In the genomic region with DNA sequence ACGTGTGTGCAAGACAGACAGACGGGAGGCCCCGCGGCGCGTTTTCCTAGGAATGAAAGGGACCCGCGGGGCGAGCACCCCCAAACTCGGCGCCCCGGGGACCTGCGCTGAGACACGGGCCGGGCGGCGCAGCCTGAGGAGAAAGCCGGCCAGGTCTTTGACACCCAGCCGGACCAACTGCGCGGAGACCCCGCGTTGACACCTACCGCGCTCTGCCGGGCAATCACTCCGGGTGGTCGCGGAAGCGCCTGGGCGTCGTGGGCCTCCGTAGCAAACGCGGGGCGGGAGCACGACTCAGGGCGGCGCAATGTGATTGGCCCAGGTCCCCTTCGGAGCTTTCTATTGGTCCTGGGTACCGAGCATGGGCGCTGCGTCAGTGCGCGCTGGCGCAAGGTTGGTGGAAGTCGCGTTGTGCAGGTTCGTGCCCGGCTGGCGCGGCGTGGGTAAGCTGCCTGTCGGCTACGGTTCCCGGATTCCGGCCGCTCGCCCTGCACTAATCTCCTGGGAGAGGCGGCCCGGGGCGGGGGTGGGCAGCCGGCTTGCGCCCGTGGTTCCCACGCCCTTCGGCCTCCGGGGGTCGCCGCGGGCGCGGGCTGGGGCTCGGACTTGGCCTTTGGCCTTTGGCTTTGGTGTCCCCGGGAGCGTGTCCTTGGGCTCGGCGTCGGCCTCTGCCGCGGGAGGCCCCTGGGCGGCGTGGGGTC, we compare ENCODE assay signal across 8 cellular contexts. TPM values are rescaled to one million over a fixed set of nuclear protein-coding genes. Genes with fewer than 3 reads are reported as not detected.
DNase-seq lines count a peak whose midpoint lies in the region; ATAC-seq and TF ChIP-seq lines count a peak whose summit lies in the region.

A gene with protein sequence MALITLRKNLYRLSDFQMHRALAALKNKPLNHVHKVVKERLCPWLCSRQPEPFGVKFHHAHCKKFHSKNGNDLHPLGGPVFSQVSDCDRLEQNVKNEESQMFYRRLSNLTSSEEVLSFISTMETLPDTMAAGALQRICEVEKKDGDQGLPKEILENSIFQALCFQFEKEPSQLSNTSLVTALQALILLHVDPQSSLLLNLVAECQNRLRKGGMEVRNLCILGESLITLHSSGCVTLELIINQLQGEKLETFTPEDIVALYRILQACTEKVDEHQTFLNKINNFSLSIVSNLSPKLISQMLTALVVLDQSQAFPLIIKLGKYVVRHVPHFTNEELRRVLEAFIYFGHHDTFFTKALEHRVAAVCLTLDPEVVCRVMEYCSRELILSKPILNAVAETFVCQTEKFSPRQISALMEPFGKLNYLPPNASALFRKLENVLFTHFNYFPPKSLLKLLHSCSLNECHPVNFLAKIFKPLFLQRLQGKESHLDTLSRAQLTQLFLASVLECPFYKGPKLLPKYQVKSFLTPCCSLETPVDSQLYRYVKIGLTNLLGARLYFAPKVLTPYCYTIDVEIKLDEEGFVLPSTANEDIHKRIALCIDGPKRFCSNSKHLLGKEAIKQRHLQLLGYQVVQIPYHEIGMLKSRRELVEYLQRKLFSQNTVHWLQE (minus strand): TSS at position 259 of the 701 bp plus-strand sequence. CDS start 948 bp downstream, outside the sequence.
A gene (plus strand): TSS at position 376 of the 701 bp plus-strand sequence. CDS start 1,647 bp downstream, outside the sequence.

- peaks cover 8% of the 10 kb centered on the region for H3K36me3 Mint-ChIP-seq in WTC11

- H3K27me3 Mint-ChIP-seq in WTC11 (ENCODE audit: low read depth), result no peaks in the 10 kb centered on the region

- H3K4me3 ChIP-seq in AG04450 (ENCODE audit: low read depth, low read length) (peak within 1 kb of the TSS; percentile 85), cardiac fibroblast (replicated peaks in 1 of 2; ENCODE audit: low read depth in 2 of 2, low read length in 2 of 2) (peak within 1 kb of the TSS; percentile 81 to 91)

- H3K27me3 ChIP-seq in AG04450 (ENCODE audit: control insufficient read depth, insufficient read depth, low read length), result no peaks in the 10 kb centered on the region

- H3K4me1 Mint-ChIP-seq in WTC11, result peaks cover 16% of the 10 kb centered on the region

- peaks cover 3% of the 10 kb centered on the region; the same call in 1 of the 2 replicates for H3K9me3 ChIP-seq in AG04450 (ENCODE audit: control insufficient read depth, insufficient read depth, low read length)

- TF ChIP-seq CTCF in AG04450 (IDR thresholded peaks at IDR 0.05; ENCODE audit: low read depth, low read length) (no peak), WTC11 (IDR thresholded peaks at IDR 0.05) (no peak), cardiac fibroblast (IDR thresholded peaks at IDR 0.05; ENCODE audit: low read depth, low read length) (no peak)

- H3K4me3 Mint-ChIP-seq in WTC11, result peak within 1 kb of the TSS; percentile 84

- H3K27ac ChIP-seq in AG04450 (ENCODE audit: low read depth, low read length), result no peak within 1 kb of the TSS

- ATAC-seq in GM18909 (IDR thresholded peaks at IDR 0.05; ENCODE audit: poor library complexity, unreplicated experiment) (peak; percentile 98), HG03175 (IDR thresholded peaks at IDR 0.05; ENCODE audit: unreplicated experiment) (peak; percentile 98), WTC11 (peak; percentile 100)

- H3K9me3 Mint-ChIP-seq in WTC11, result no peaks in the 10 kb centered on the region

- DNase-seq in AG04450 (ENCODE audit: low read depth, low spot score) (peak; percentile 81), NCI-H226 (peak; percentile 93), WTC11 (ENCODE audit: low spot score) (peak; percentile 83), cardiac fibroblast (ENCODE audit: low read depth in 2 of 2) (peak; percentile 92 to 93), inferior parietal cortex (ENCODE audit: extremely low spot score) (peak; percentile 96)
- DNase-seq in stimulated activated CD4-positive, alpha-beta T cell treated with anti-CD3 and anti-CD28 coated beads, Interleukin-12 subunit alpha, Interleukin-12 subunit beta, amount 100 ng/mL, for 24 hours (ENCODE audit: low read depth in 2 of 2), result peak; percentile 79 to 83

- POLR2A ChIA-PET in AG04450 (lab: Yijun Ruan, JAX), result interaction anchor here (1.0 kb wide), 2 partner anchors 18 kb away, joined by 3 to 5 read pairs; a partner anchor contains a TSS
- POLR2A ChIA-PET in WTC11 (lab: Charles Lee), result interaction anchor here (0.9 to 1.5 kb wide), 2 partner anchors 12 to 18 kb away, joined by 3 to 4 read pairs; a partner anchor contains a TSS

- H3K27ac Mint-ChIP-seq in WTC11, result no peak within 1 kb of the TSS; the same call in 1 of the 2 replicates

- CTCF ChIA-PET in AG04450 (lab: Charles Lee), result interaction anchor here (1.0 to 12.9 kb wide), 4 partner anchors 8 to 53 kb away, joined by 3 to 102 read pairs (median 3); a partner anchor contains a TSS
- CTCF ChIA-PET in WTC11 (lab: Charles Lee), result interaction anchor here (0.6 to 2.6 kb wide), 12 partner anchors 11 to 1049 kb away, joined by 3 to 12 read pairs (median 4); a partner anchor contains a TSS

TF ChIP-seq in WTC11, 78 proteins besides CTCF, POLR2A, EP300 and RAD21 (continues in another document):
- TF ChIP-seq ZNF423 (CRISPR knock-in tag; IDR thresholded peaks at IDR 0.05), result peak; percentile 96
- TF ChIP-seq ESRRA (CRISPR knock-in tag; IDR thresholded peaks at IDR 0.05; ENCODE audit: borderline replicate concordance), result peak; percentile 33; the same call in 1 of the 2 replicates
- TF ChIP-seq ATF1 (CRISPR knock-in tag; IDR thresholded peaks at IDR 0.05), result 0 out of 2 replicates have a peak, but pooled peaks have one; percentile 22
- peak; percentile 93 for TF ChIP-seq FOXK1 (CRISPR knock-in tag; IDR thresholded peaks at IDR 0.05)
- TF ChIP-seq FOXP1 (CRISPR knock-in tag; IDR thresholded peaks at IDR 0.05; ENCODE audit: borderline replicate concordance), result peak; percentile 32; the same call in 1 of the 2 replicates
- TF ChIP-seq NFYB (CRISPR knock-in tag; conservative IDR thresholded peaks at IDR 0.05; ENCODE audit: low read depth), result peak; percentile 92
- TF ChIP-seq TEAD1 (CRISPR knock-in tag; IDR thresholded peaks at IDR 0.05), result peak; percentile 73; the same call in 1 of the 2 replicates
- TF ChIP-seq, protein P1, sequence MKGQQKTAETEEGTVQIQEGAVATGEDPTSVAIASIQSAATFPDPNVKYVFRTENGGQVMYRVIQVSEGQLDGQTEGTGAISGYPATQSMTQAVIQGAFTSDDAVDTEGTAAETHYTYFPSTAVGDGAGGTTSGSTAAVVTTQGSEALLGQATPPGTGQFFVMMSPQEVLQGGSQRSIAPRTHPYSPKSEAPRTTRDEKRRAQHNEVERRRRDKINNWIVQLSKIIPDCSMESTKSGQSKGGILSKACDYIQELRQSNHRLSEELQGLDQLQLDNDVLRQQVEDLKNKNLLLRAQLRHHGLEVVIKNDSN (CRISPR knock-in tag; IDR thresholded peaks at IDR 0.05), result 0 out of 2 replicates have a peak, but pooled peaks have one; percentile 25
- TF ChIP-seq TP53 (CRISPR knock-in tag; IDR thresholded peaks at IDR 0.05), result no peak
- TF ChIP-seq MYBL2 (CRISPR knock-in tag; IDR thresholded peaks at IDR 0.05), result peak; percentile 39; the same call in 1 of the 2 replicates
- TF ChIP-seq, protein P2, sequence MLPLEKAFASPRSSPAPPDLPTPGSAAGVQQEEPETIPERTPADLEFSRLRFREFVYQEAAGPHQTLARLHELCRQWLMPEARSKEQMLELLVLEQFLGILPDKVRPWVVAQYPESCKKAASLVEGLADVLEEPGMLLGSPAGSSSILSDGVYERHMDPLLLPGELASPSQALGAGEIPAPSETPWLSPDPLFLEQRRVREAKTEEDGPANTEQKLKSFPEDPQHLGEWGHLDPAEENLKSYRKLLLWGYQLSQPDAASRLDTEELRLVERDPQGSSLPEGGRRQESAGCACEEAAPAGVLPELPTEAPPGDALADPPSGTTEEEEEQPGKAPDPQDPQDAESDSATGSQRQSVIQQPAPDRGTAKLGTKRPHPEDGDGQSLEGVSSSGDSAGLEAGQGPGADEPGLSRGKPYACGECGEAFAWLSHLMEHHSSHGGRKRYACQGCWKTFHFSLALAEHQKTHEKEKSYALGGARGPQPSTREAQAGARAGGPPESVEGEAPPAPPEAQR (CRISPR knock-in tag; IDR thresholded peaks at IDR 0.05), result no peak
- TF ChIP-seq, protein P3, sequence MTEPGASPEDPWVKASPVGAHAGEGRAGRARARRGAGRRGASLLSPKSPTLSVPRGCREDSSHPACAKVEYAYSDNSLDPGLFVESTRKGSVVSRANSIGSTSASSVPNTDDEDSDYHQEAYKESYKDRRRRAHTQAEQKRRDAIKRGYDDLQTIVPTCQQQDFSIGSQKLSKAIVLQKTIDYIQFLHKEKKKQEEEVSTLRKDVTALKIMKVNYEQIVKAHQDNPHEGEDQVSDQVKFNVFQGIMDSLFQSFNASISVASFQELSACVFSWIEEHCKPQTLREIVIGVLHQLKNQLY (CRISPR knock-in tag; IDR thresholded peaks at IDR 0.05), result no peak
- TF ChIP-seq SMAD4 (CRISPR knock-in tag; IDR thresholded peaks at IDR 0.05), result no peak
- TF ChIP-seq ELF4 (CRISPR knock-in tag; IDR thresholded peaks at IDR 0.05; ENCODE audit: low read depth), result peak; percentile 57; the same call in 1 of the 2 replicates
- TF ChIP-seq, protein P4, sequence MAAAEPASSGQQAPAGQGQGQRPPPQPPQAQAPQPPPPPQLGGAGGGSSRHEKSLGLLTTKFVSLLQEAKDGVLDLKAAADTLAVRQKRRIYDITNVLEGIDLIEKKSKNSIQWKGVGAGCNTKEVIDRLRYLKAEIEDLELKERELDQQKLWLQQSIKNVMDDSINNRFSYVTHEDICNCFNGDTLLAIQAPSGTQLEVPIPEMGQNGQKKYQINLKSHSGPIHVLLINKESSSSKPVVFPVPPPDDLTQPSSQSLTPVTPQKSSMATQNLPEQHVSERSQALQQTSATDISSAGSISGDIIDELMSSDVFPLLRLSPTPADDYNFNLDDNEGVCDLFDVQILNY (CRISPR knock-in tag; IDR thresholded peaks at IDR 0.05), result peak; percentile 57; the same call in 1 of the 2 replicates
- TF ChIP-seq TEAD4 (CRISPR knock-in tag; IDR thresholded peaks at IDR 0.05), result no peak
- 0 out of 2 replicates have a peak, but pooled peaks have one; percentile 19 for TF ChIP-seq SMAD3 (CRISPR knock-in tag; IDR thresholded peaks at IDR 0.05; ENCODE audit: borderline replicate concordance)
- peak; percentile 91 for TF ChIP-seq CREM (CRISPR knock-in tag; IDR thresholded peaks at IDR 0.05)
- TF ChIP-seq JUN (CRISPR knock-in tag; IDR thresholded peaks at IDR 0.05), result peak; percentile 67; the same call in 1 of the 2 replicates
- TF ChIP-seq ZNF232 (CRISPR knock-in tag; IDR thresholded peaks at IDR 0.05), result 0 out of 2 replicates have a peak, but pooled peaks have one; percentile 31
- TF ChIP-seq JAZF1 (CRISPR knock-in tag; IDR thresholded peaks at IDR 0.05), result no peak

RNA-seq across cellular contexts. Expression of the first gene that starts in this region (rescaled TPM):
- polyA plus RNA-seq in AG04450 (2011; rRNA removed), result 9.2 and 12.8 TPM in 2 replicates
- 3.6 and 7.6 TPM in 2 replicates for polyA minus RNA-seq in AG04450 (2011; rRNA and poly(A)+ RNA removed)
- total RNA-seq in WTC11 (2021), result 7.8 to 9.6 TPM (median 8.7 TPM) in 3 replicates

RNA-seq across cellular contexts. Expression of the second gene that starts in this region (rescaled TPM):
- polyA plus RNA-seq in AG04450 (2011; rRNA removed), result 44.1 and 50.0 TPM in 2 replicates
- 55.7 and 57.2 TPM in 2 replicates for polyA minus RNA-seq in AG04450 (2011; rRNA and poly(A)+ RNA removed)
- total RNA-seq in WTC11 (2021), result 39.1 to 46.9 TPM (median 42.3 TPM) in 3 replicates
